26 cellular contexts compared by ENCODE assay signal in genomic region chr12:32765906-32766305, GRCh38. TPM values are rescaled to one million over a fixed set of nuclear protein-coding genes. Genes with fewer than 3 reads are reported as not detected.
DNase-seq lines count a peak whose midpoint lies in the region; ATAC-seq, FAIRE-seq and TF ChIP-seq lines count a peak whose summit lies in the region.
"Had no signal": no experiment of that assay in that cellular context is flagged by ENCODE, and none has a peak within 500 bp of the region (broad histone marks: within the 10 kb centered on the region; RNA-seq: fewer than 3 reads in every experiment).

No MANE protein-coding gene starts in this region.

- H3K4me1 Mint-ChIP-seq in astrocyte (ENCODE audit: low read depth, unreplicated experiment): no peaks in the 10 kb centered on the region
- H3K4me1 Mint-ChIP-seq: central memory CD8-positive, alpha-beta T cell had no signal

- H2AFZ ChIP-seq in astrocyte (ENCODE audit: low read depth, low read length): no peak overlapping the region

- no peaks in the 10 kb centered on the region for H4K20me1 ChIP-seq in astrocyte (ENCODE audit: insufficient read depth, low read length)

- H3K27me3 Mint-ChIP-seq in astrocyte (ENCODE audit: low read depth, unreplicated experiment): peaks cover 4% of the 10 kb centered on the region

- no peaks in the 10 kb centered on the region for H3K36me3 ChIP-seq in astrocyte (ENCODE audit: insufficient read depth, low read length)
- H3K36me3 ChIP-seq: Peyer's patch, prostate gland, SJSA1 had no signal

- no peaks in the 10 kb centered on the region for H3K4me1 ChIP-seq in astrocyte (ENCODE audit: insufficient read depth, low read length)
- H3K4me1 ChIP-seq: prostate gland had no signal

- H3K9me3 Mint-ChIP-seq in astrocyte (ENCODE audit: unreplicated experiment): no peaks in the 10 kb centered on the region
- H3K9me3 Mint-ChIP-seq: activated T-cell treated with anti-CD3 and anti-CD28 coated beads, Interleukin-2, amount 50 U/mL, for 4 hours; central memory CD8-positive, alpha-beta T cell; GM23338 had no signal

- H3K27ac Mint-ChIP-seq in astrocyte (ENCODE audit: unreplicated experiment): no peak overlapping the region
- H3K27ac Mint-ChIP-seq: B cell, GM23338 had no signal

- no peaks in the 10 kb centered on the region for H3K9me3 ChIP-seq in astrocyte (ENCODE audit: insufficient read depth, low read depth, low read length)
- H3K9me3 ChIP-seq: Peyer's patch, prostate gland, SJSA1 had no signal

- ATAC-seq in sciatic nerve: peak; percentile 85
- ATAC-seq in GM21447 (IDR thresholded peaks at IDR 0.05; ENCODE audit: unreplicated experiment): no peak
- ATAC-seq: activated T-cell treated with anti-CD3 and anti-CD28 coated beads, Interleukin-2, amount 50 U/mL, for 4 hours; GM23338 had no signal

- no peak overlapping the region for H3K4me3 Mint-ChIP-seq in astrocyte (ENCODE audit: unreplicated experiment)
- H3K4me3 Mint-ChIP-seq: activated T-cell treated with anti-CD3 and anti-CD28 coated beads, Interleukin-2, amount 50 U/mL, for 4 hours; B cell; central memory CD8-positive, alpha-beta T cell; GM23338 had no signal

- H3K9ac ChIP-seq in astrocyte (ENCODE audit: low read length): no peak overlapping the region

- no peaks in the 10 kb centered on the region for H3K79me2 ChIP-seq in astrocyte (ENCODE audit: insufficient read depth, low read length)

- no peak for FAIRE-seq in astrocyte (lab: Jason Lieb, UNC)
- FAIRE-seq: kidney, TTC549 had no signal

- H3K4me2 ChIP-seq in astrocyte (ENCODE audit: low read length): no peak overlapping the region
- H3K4me2 ChIP-seq: GM23338 had no signal

- DNase-seq in NCI-H82 (lab: John Stamatoyannopoulos, UW) (peak; percentile 43), NCI-H82 treated with DMSO at 0.1 percent for 48 hours (lab: John Stamatoyannopoulos, UW; ENCODE audit: unreplicated experiment) (no peak), NCI-H2107 (lab: John Stamatoyannopoulos, UW) (peak; percentile 40), astrocyte (ENCODE audit: low read depth) (peak; percentile 62), sciatic nerve (ENCODE audit: low spot score) (no peak), foreskin melanocyte (no peak)
- DNase-seq in stimulated activated CD4-positive, alpha-beta T cell treated with anti-CD3 and anti-CD28 coated beads, Interleukin-4, amount 100 ng/mL, for 1 hour: no peak
- DNase-seq: activated CD4-positive, CD25-positive, alpha-beta regulatory T cell treated with anti-CD3 and anti-CD28 coated beads, Interleukin-2, amount 50 U/mL, for 72 hours; activated naive CD4-positive, alpha-beta T cell treated with Interleukin-2 at 50 U/mL for 16 hours; activated T-cell treated with anti-CD3 and anti-CD28 coated beads, Interleukin-2, amount 50 U/mL, for 4 hours; DND-41; dorsolateral prefrontal cortex; erythroblast; IMR-90; kidney; NCI-H2081 treated with DMSO at 0.1 percent for 48 hours; Peyer's patch; T-helper 1 cell had no signal

- TF ChIP-seq CTCF in astrocyte (IDR thresholded peaks at IDR 0.05; ENCODE audit: insufficient read depth, low read depth, low read length): no peak

- no peak overlapping the region for H3K27ac ChIP-seq in astrocyte (ENCODE audit: low read depth, low read length)
- H3K27ac ChIP-seq: dorsolateral prefrontal cortex, Peyer's patch, prostate gland, SJSA1 had no signal

- no peaks in the 10 kb centered on the region for H3K36me3 Mint-ChIP-seq in astrocyte (ENCODE audit: low read depth, unreplicated experiment)

- no peak overlapping the region for H3K4me3 ChIP-seq in astrocyte (ENCODE audit: insufficient read depth, low read depth, low read length)
- H3K4me3 ChIP-seq: dorsolateral prefrontal cortex, GM23338, lung, Peyer's patch, prostate gland, SJSA1 had no signal

- no peaks in the 10 kb centered on the region for H3K27me3 ChIP-seq in astrocyte (ENCODE audit: insufficient read depth, low read length)
- H3K27me3 ChIP-seq: Peyer's patch had no signal

- intact Hi-C loops in sciatic nerve (cut with DNase I): no loop called here

RNA-seq across cellular contexts. Expression of gene YARS2, which starts 10.2 kb away (rescaled TPM):
- total RNA-seq in astrocyte (26.5 and 29.0 TPM in 2 replicates), sciatic nerve (12.2 TPM)

Comparison
In these comparisons a context has a peak if more than half of its experiments do, and no peak if none do; other contexts are left out.
1. DNase-seq: peak in NCI-H82 (single experiment), NCI-H2107 (single experiment) and astrocyte (single experiment); none in NCI-H82 treated with DMSO at 0.1 percent for 48 hours (single experiment), sciatic nerve (single experiment), stimulated activated CD4-positive, alpha-beta T cell treated with anti-CD3 and anti-CD28 coated beads, Interleukin-4, amount 100 ng/mL, for 1 hour (single experiment) and foreskin melanocyte (single experiment).